In genomic region chr11:129543515-129544290, GRCh38 we compare ENCODE assay signal across 10 cellular contexts.
"Had no signal": no experiment of that assay in that cellular context is flagged by ENCODE, and none has a peak within 500 bp of the region (broad histone marks: within the 10 kb centered on the region; RNA-seq: fewer than 3 reads in every experiment).

No MANE protein-coding gene starts in this region.

- H3K4me3 ChIP-seq: GM23248, GM23338, HAP-1 had no signal

- H3K9ac ChIP-seq: GM23248 had no signal

- H3K9me3 ChIP-seq: HAP-1 had no signal

- H3K4me1 ChIP-seq: HAP-1 had no signal

- H3K4me2 ChIP-seq: GM23338 had no signal

- FAIRE-seq: H1, H54 had no signal

- H2AFZ ChIP-seq: GM23248, GM23338 had no signal

- ATAC-seq: GM23338 had no signal

- DNase-seq: GM23248, GOT3, H7, H9, HCEC 1CT, HFFc6 had no signal

- H3K27ac ChIP-seq: GM23248 had no signal

- H3K36me3 ChIP-seq: HAP-1 had no signal
